Comparison of ENCODE assay signal across 11 cellular contexts in the genomic region with DNA sequence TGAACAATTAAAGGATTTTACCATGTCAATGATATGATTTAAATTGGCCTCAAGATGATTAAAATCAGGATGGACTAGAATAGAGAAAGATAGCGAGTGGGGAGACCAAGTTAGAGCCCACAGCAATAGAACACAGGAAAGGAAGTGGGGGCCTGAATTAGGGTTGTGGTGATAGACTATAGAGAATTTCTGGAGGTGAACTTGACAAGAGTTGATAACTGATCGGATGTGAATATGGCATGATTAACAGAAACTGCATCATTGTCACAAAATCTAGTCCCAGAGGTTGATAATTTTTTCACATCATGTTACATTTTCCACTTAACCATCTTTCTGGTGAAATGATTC. TPM values are rescaled to one million over a fixed set of nuclear protein-coding genes. Genes with fewer than 3 reads are reported as not detected.
A peak's percentile ranks its signal among the peaks of the same experiment; 100 is the strongest.
DNase-seq lines count a peak whose midpoint lies in the region; ATAC-seq lines count a peak whose summit lies in the region.
"Had no signal": no experiment of that assay in that cellular context is flagged by ENCODE, and none has a peak within 500 bp of the region (broad histone marks: within the 10 kb centered on the region; RNA-seq: fewer than 3 reads in every experiment).

No MANE protein-coding gene starts in this region.

- H3K27me3 Mint-ChIP-seq in activated T-cell treated with anti-CD3 and anti-CD28 coated beads, Interleukin-2, amount 50 U/mL, for 72 hours (ENCODE audit: low read depth), result peaks cover 7% of the 10 kb centered on the region
- no peaks in the 10 kb centered on the region for H3K27me3 Mint-ChIP-seq in stimulated activated memory B cell treated with anti-CD40 and anti-IgM and Interleukin-4, amounts not matched to agents 10 μg/mL and 1 μg/mL and 100 μg/mL, for 72 hours

- ATAC-seq in activated T-cell treated with anti-CD3 and anti-CD28 coated beads, Interleukin-2, amount 50 U/mL, for 72 hours (replicated peaks in 1 of 2), result peak in 1 of 2 donors; percentile 28
- ATAC-seq in HG02678 (IDR thresholded peaks at IDR 0.05; ENCODE audit: unreplicated experiment), result peak; percentile 46
- ATAC-seq in HG03457 (IDR thresholded peaks at IDR 0.05; ENCODE audit: unreplicated experiment), result peak; percentile 45
- peak; percentile 49 for ATAC-seq in stimulated activated memory B cell treated with anti-CD40 and anti-IgM and Interleukin-4, amounts not matched to agents 10 μg/mL and 1 μg/mL and 100 μg/mL, for 72 hours

- peaks cover 9% of the 10 kb centered on the region for H3K4me1 Mint-ChIP-seq in activated T-cell treated with anti-CD3 and anti-CD28 coated beads, Interleukin-2, amount 50 U/mL, for 72 hours (ENCODE audit: low read depth)
- peaks cover 24% of the 10 kb centered on the region for H3K4me1 Mint-ChIP-seq in stimulated activated memory B cell treated with anti-CD40 and anti-IgM and Interleukin-4, amounts not matched to agents 10 μg/mL and 1 μg/mL and 100 μg/mL, for 72 hours

- DNase-seq in activated T-cell treated with anti-CD3 and anti-CD28 coated beads, Interleukin-2, amount 50 U/mL, for 72 hours, result no peak
- no peak for DNase-seq in activated T-cell treated with anti-CD3 and anti-CD28 coated beads, Interleukin-2, amount 50 U/mL, for 48 hours
- DNase-seq in NCI-H748 (lab: John Stamatoyannopoulos, UW; ENCODE audit: unreplicated experiment) (no peak), MV-4-11 (lab: John Stamatoyannopoulos, UW) (no peak), SIG-M5 (lab: John Stamatoyannopoulos, UW) (no peak)
- DNase-seq: mucosa of descending colon, NCI-H82, T1000 had no signal

- H3K9me3 Mint-ChIP-seq in activated T-cell treated with anti-CD3 and anti-CD28 coated beads, Interleukin-2, amount 50 U/mL, for 72 hours, result no peaks in the 10 kb centered on the region
- no peaks in the 10 kb centered on the region for H3K9me3 Mint-ChIP-seq in stimulated activated memory B cell treated with anti-CD40 and anti-IgM and Interleukin-4, amounts not matched to agents 10 μg/mL and 1 μg/mL and 100 μg/mL, for 72 hours

- H3K4me3 Mint-ChIP-seq in activated T-cell treated with anti-CD3 and anti-CD28 coated beads, Interleukin-2, amount 50 U/mL, for 72 hours, result peak overlapping the region; percentile 20 to 70
- H3K4me3 Mint-ChIP-seq in stimulated activated memory B cell treated with anti-CD40 and anti-IgM and Interleukin-4, amounts not matched to agents 10 μg/mL and 1 μg/mL and 100 μg/mL, for 72 hours, result peak overlapping the region; percentile 0

- H3K36me3 Mint-ChIP-seq in activated T-cell treated with anti-CD3 and anti-CD28 coated beads, Interleukin-2, amount 50 U/mL, for 72 hours (ENCODE audit: insufficient read depth in 2 of 2), result no peaks in the 10 kb centered on the region
- H3K36me3 Mint-ChIP-seq in stimulated activated memory B cell treated with anti-CD40 and anti-IgM and Interleukin-4, amounts not matched to agents 10 μg/mL and 1 μg/mL and 100 μg/mL, for 72 hours, result no peaks in the 10 kb centered on the region

- H3K27ac Mint-ChIP-seq in activated T-cell treated with anti-CD3 and anti-CD28 coated beads, Interleukin-2, amount 50 U/mL, for 72 hours, result peak overlapping the region; percentile 91
- H3K27ac Mint-ChIP-seq in stimulated activated memory B cell treated with anti-CD40 and anti-IgM and Interleukin-4, amounts not matched to agents 10 μg/mL and 1 μg/mL and 100 μg/mL, for 72 hours, result peak overlapping the region; percentile 6

RNA-seq across cellular contexts. Expression of a gene that starts 26.3 kb away (rescaled TPM):
- under 1 TPM; 0.46 to 0.51 TPM for total RNA-seq in activated T-cell treated with anti-CD3 and anti-CD28 coated beads, Interleukin-2, amount 50 U/mL, for 72 hours
